8 cellular contexts compared by ENCODE assay signal in genomic region chr9:114156658-114157421, GRCh38. TPM values are rescaled to one million over a fixed set of nuclear protein-coding genes. Genes with fewer than 3 reads are reported as not detected.
DNase-seq lines count a peak whose midpoint lies in the region; ATAC-seq and TF ChIP-seq lines count a peak whose summit lies in the region.

No MANE protein-coding gene starts in this region.

- H3K36me3 ChIP-seq in GM23248 (ENCODE audit: low read depth) = no peaks in the 10 kb centered on the region

- peaks cover 16% of the 10 kb centered on the region for H3K27me3 ChIP-seq in GM23248 (replicated peaks; ENCODE audit: insufficient read depth)

- H4K20me1 ChIP-seq in GM23248 (ENCODE audit: insufficient read depth) = no peaks in the 10 kb centered on the region

- in situ Hi-C loops in GM23248 (cut with MboI) = loop anchor here (10.0 kb wide), 1 partner anchor 108 kb away; no protein-coding TSS in a partner anchor

- 37 to 43% methylated on average over 19 to 31 of the region's 31 CpGs for WGBS in GM23248 (ENCODE audit: low coverage in 1 of 2, low lambda C conversion rate in 2 of 2, missing lambda C conversion rate in 2 of 2), 2 experiments

- peak overlapping the region; percentile 76 for H3K9ac ChIP-seq in GM23248

- H3K4me2 ChIP-seq in GM23248 (ENCODE audit: unreplicated experiment) = peak overlapping the region; percentile 94

- peak; percentile 74 for ATAC-seq in SK-N-SH treated with all-trans-retinoic acid at 6 μM for 48 hours
- no peak for ATAC-seq in GM18870 (IDR thresholded peaks at IDR 0.05; ENCODE audit: unreplicated experiment)

- TF ChIP-seq CTCF in choroid plexus epithelial cell (conservative IDR thresholded peaks at IDR 0.05; ENCODE audit: low read depth, low read length) = peak; percentile 37

- peaks cover 15% of the 10 kb centered on the region; the same call in 1 of the 2 replicates for H3K79me2 ChIP-seq in GM23248 (ENCODE audit: insufficient read depth)

- peak; percentile 85 for DNase-seq in GM23248
- peak; percentile 78 for DNase-seq in choroid plexus epithelial cell (ENCODE audit: low read depth)
- DNase-seq in left kidney (ENCODE audit: low read depth, low spot score) = peak; percentile 77
- peak; percentile 7 for DNase-seq in stimulated activated CD4-positive, alpha-beta T cell treated with anti-CD3 and anti-CD28 coated beads, Interleukin-4, amount 100 ng/mL, for 24 hours
- DNase-seq in OCI-M1 (lab: John Stamatoyannopoulos, UW) = no peak
- no peak for DNase-seq in DMS153 treated with DMSO at 0.1 percent for 48 hours (lab: John Stamatoyannopoulos, UW; ENCODE audit: unreplicated experiment)

- peak overlapping the region; percentile 83 for H3K4me3 ChIP-seq in GM23248
- peak overlapping the region; percentile 65 for H3K4me3 ChIP-seq in choroid plexus epithelial cell (ENCODE audit: low read depth, low read length)

- peak overlapping the region; percentile 84 for H2AFZ ChIP-seq in GM23248

- H3K4me1 ChIP-seq in GM23248 (ENCODE audit: insufficient read depth) = peaks cover 6% of the 10 kb centered on the region; the same call in 1 of the 2 replicates

- H3K27ac ChIP-seq in GM23248 = peak overlapping the region; percentile 23; the same call in 1 of the 2 replicates

- H3K9me2 ChIP-seq in GM23248 (ENCODE audit: insufficient read depth) = no peaks in the 10 kb centered on the region

- H3K9me3 ChIP-seq in GM23248 (ENCODE audit: low read depth) = no peaks in the 10 kb centered on the region

- H3F3A ChIP-seq in GM23248 (ENCODE audit: insufficient read depth) = no peaks in the 10 kb centered on the region

TF ChIP-seq in SK-N-SH treated with all-trans-retinoic acid at 6 μM for 48 hours, 23 proteins besides CTCF, POLR2A, EP300 and RAD21:
- TF ChIP-seq ZFP3 (CRISPR knock-in tag; IDR thresholded peaks at IDR 0.05) (peak; percentile 77), PATZ1 (CRISPR knock-in tag; IDR thresholded peaks at IDR 0.05; ENCODE audit: borderline replicate concordance) (no peak)
TF ChIP-seq in SK-N-SH treated with all-trans-retinoic acid at 6 μM for 48 hours: peak in this region for 1.

RNA-seq across cellular contexts. Expression of gene COL27A1, which starts 1.5 kb away (rescaled TPM):
- 2.3 and 3.9 TPM in 2 replicates for total RNA-seq in GM23248 (2014; rRNA removed; shearing (Covaris generic))
- 1.0 and 1.6 TPM in 2 replicates for polyA plus RNA-seq in GM23248 (2016; fragmentation: Nextera tagmentation; extraction: Ambion mirVana)

RNA-seq across cellular contexts. Expression of gene KIF12, which starts 57.7 kb away (rescaled TPM):
- total RNA-seq in GM23248 (2014; rRNA removed; shearing (Covaris generic)) = not detected in 2 replicates
- not detected in 2 replicates for polyA plus RNA-seq in GM23248 (2016; fragmentation: Nextera tagmentation; extraction: Ambion mirVana)

Comparison
In these comparisons a context has a peak if more than half of its experiments do, and no peak if none do; other contexts are left out.
1. DNase-seq: peak in GM23248 (single experiment), choroid plexus epithelial cell (single experiment), left kidney (single experiment) and stimulated activated CD4-positive, alpha-beta T cell treated with anti-CD3 and anti-CD28 coated beads, Interleukin-4, amount 100 ng/mL, for 24 hours (single experiment); none in OCI-M1 (single experiment) and DMS153 treated with DMSO at 0.1 percent for 48 hours (single experiment).